8 cellular contexts compared by ENCODE assay signal in genomic region chr1:151327903-151328674, GRCh38. TPM values are rescaled to one million over a fixed set of nuclear protein-coding genes. Genes with fewer than 3 reads are reported as not detected.
DNase-seq lines count a peak whose midpoint lies in the region; TF ChIP-seq lines count a peak whose summit lies in the region.

No MANE protein-coding gene starts in this region.

- H3F3A ChIP-seq in smooth muscle cell (ENCODE audit: low read depth): no peaks in the 10 kb centered on the region

- H3K36me3 ChIP-seq in HUES6 (ENCODE audit: control insufficient read depth, insufficient read depth, low read length) (peaks cover 8% of the 10 kb centered on the region), adipocyte (ENCODE audit: control insufficient read depth, insufficient read depth, low read length, severe bottlenecking) (peaks cover 18% of the 10 kb centered on the region), iPS-15b (ENCODE audit: control insufficient read depth, insufficient read depth, low read length) (no peaks in the 10 kb centered on the region), smooth muscle cell (ENCODE audit: low read depth) (no peaks in the 10 kb centered on the region)

- H3K27ac ChIP-seq in HUES6 (ENCODE audit: low read depth, low read length): peak overlapping the region; percentile 96; the same call in 1 of the 2 replicates
- peak overlapping the region; percentile 98 for H3K27ac ChIP-seq in smooth muscle cell (ENCODE audit: low read depth)

- H4K20me1 ChIP-seq in smooth muscle cell (ENCODE audit: low read depth): peaks cover 4% of the 10 kb centered on the region

- whole genome bisulfite sequencing in smooth muscle cell (ENCODE audit: low lambda C conversion rate): 17% methylated on average over 34 of the region's 34 CpGs

- H3K27me3 ChIP-seq in HUES6 (ENCODE audit: control insufficient read depth, insufficient read depth, low read length): no peaks in the 10 kb centered on the region
- H3K27me3 ChIP-seq in adipocyte (replicated peaks; ENCODE audit: control insufficient read depth, insufficient read depth, low read length): no peaks in the 10 kb centered on the region
- no peaks in the 10 kb centered on the region for H3K27me3 ChIP-seq in iPS-15b (ENCODE audit: control insufficient read depth, insufficient read depth, low read length)
- H3K27me3 ChIP-seq in smooth muscle cell (ENCODE audit: low read depth): no peaks in the 10 kb centered on the region

- peak overlapping the region; percentile 84 for H3K4me3 ChIP-seq in HUES6 (ENCODE audit: low read depth, low read length)
- peak overlapping the region; percentile 87 for H3K4me3 ChIP-seq in adipocyte (ENCODE audit: low read length)
- peak overlapping the region; percentile 77 for H3K4me3 ChIP-seq in iPS-15b (ENCODE audit: low read depth, low read length)
- peak overlapping the region; percentile 73 for H3K4me3 ChIP-seq in smooth muscle cell

- H3K4me2 ChIP-seq in smooth muscle cell: peak overlapping the region; percentile 88

- H3K9me3 ChIP-seq in HUES6 (ENCODE audit: control insufficient read depth, insufficient read depth, low read depth, low read length) (no peaks in the 10 kb centered on the region), adipocyte (ENCODE audit: control insufficient read depth, low read length) (no peaks in the 10 kb centered on the region), iPS-15b (ENCODE audit: control insufficient read depth, insufficient read depth, low read length) (no peaks in the 10 kb centered on the region), smooth muscle cell (replicated peaks; ENCODE audit: low read depth) (no peaks in the 10 kb centered on the region)

- H3K9ac ChIP-seq in HUES6 (ENCODE audit: low read length) (peak overlapping the region; percentile 93), adipocyte (ENCODE audit: low read length) (peak overlapping the region; percentile 89), iPS-15b (ENCODE audit: low read depth, low read length) (peak overlapping the region; percentile 82), smooth muscle cell (ENCODE audit: low read depth) (peak overlapping the region; percentile 98)

- H2AFZ ChIP-seq in smooth muscle cell (ENCODE audit: low read depth): peak overlapping the region; percentile 98

- no peak for TF ChIP-seq CTCF in smooth muscle cell (IDR thresholded peaks at IDR 0.05; ENCODE audit: borderline replicate concordance, insufficient read depth, poor library complexity, severe bottlenecking)

- peak; percentile 65 for DNase-seq in activated effector memory CD4-positive, alpha-beta T cell treated with anti-CD3 and anti-CD28 coated beads, Interleukin-2, amount 50 U/mL, for 16 hours
- no peak for DNase-seq in activated effector memory CD4-positive, alpha-beta T cell treated with Interleukin-2 at 50 U/mL for 16 hours
- DNase-seq in adipocyte (ENCODE audit: low read depth): no peak
- DNase-seq in smooth muscle cell (lab: John Stamatoyannopoulos, UW; ENCODE audit: unreplicated experiment): no peak
- no peak for DNase-seq in stimulated activated CD4-positive, alpha-beta T cell treated with anti-CD3 and anti-CD28 coated beads, Interleukin-2, amount 100 ng/mL, for 24 hours
- no peak for DNase-seq in AG20443 (ENCODE audit: low spot score)

- H3K79me2 ChIP-seq in smooth muscle cell (ENCODE audit: low read depth): peaks cover 39% of the 10 kb centered on the region

- H3K4me1 ChIP-seq in HUES6 (ENCODE audit: control insufficient read depth, insufficient read depth, low read length) (peaks cover 11% of the 10 kb centered on the region), adipocyte (ENCODE audit: control insufficient read depth, insufficient read depth, low read length) (peaks cover 33% of the 10 kb centered on the region), iPS-15b (ENCODE audit: control insufficient read depth, insufficient read depth, low read length) (peaks cover 2% of the 10 kb centered on the region), smooth muscle cell (ENCODE audit: low read depth) (peaks cover 9% of the 10 kb centered on the region)

RNA-seq across cellular contexts. Expression of gene PI4KB, which starts 0.9 kb away (rescaled TPM):
- 28.0 and 32.2 TPM in 2 replicates for total RNA-seq in smooth muscle cell
- 46.7 and 58.7 TPM in 2 replicates for polyA plus RNA-seq in smooth muscle cell

RNA-seq across cellular contexts. Expression of gene RFX5, which starts 19.0 kb away (rescaled TPM):
- 22.7 and 53.0 TPM in 2 replicates for total RNA-seq in smooth muscle cell
- polyA plus RNA-seq in smooth muscle cell: 12.4 and 16.3 TPM in 2 replicates

RNA-seq across cellular contexts. Expression of gene SELENBP1, which starts 44.4 kb away (rescaled TPM):
- 22.0 and 26.7 TPM in 2 replicates for total RNA-seq in smooth muscle cell
- 28.8 and 40.2 TPM in 2 replicates for polyA plus RNA-seq in smooth muscle cell

RNA-seq across cellular contexts. Expression of gene ZNF687, which starts 46.0 kb away (rescaled TPM):
- 10.7 and 13.1 TPM in 2 replicates for total RNA-seq in smooth muscle cell
- polyA plus RNA-seq in smooth muscle cell: 2.4 and 4.2 TPM in 2 replicates
